ENCODE assay signal across 10 cellular contexts in the genomic region with DNA sequence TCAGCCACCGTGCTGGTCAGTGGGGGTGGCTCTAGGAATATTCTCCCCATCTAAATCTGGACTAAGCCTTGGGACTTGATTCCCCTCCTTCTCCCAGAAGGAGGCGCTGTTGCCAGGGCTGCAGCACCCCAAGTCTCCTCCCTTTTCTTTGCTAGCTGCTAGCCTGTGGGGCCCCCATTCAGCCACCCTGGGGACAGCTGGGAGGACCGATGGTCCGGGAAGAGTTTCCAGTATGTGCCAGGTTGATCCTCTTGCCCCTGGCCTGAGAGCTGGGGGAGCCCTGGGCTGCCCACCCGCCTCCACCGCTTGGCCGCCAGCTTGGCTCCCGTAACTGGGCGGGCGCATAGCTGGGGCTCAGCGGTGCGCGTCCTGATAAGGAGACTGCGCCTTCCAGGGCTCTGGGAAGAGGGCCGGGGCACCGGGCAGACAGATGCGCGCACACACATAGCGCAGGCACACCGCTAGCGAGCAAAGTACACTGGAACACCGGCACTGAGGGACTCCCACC. TPM values are rescaled to one million over a fixed set of nuclear protein-coding genes. Genes with fewer than 3 reads are reported as not detected.
A peak's percentile ranks its signal among the peaks of the same experiment; 100 is the strongest.
DNase-seq lines count a peak whose midpoint lies in the region; ATAC-seq and TF ChIP-seq lines count a peak whose summit lies in the region.
"Had no signal": no experiment of that assay in that cellular context is flagged by ENCODE, and none has a peak within 500 bp of the region (broad histone marks: within the 10 kb centered on the region; RNA-seq: fewer than 3 reads in every experiment).

No MANE protein-coding gene starts in this region.

- H3K4me1 ChIP-seq in HEK293 (ENCODE audit: control insufficient read depth, insufficient read depth, low read length) = peaks cover 32% of the 10 kb centered on the region
- peaks cover 0 to 64% (median 22%) of the 10 kb centered on the region in 4 donors for H3K4me1 ChIP-seq in tibial nerve

- WGBS in tibial nerve, 2 donors = 80 to 86% methylated on average over 16 to 22 of the region's 22 CpGs

- no peak for TF ChIP-seq CTCF in HEK293 (tag by site-specific recombination; IDR thresholded peaks at IDR 0.05)
- no peak for TF ChIP-seq CTCF in tibial nerve (IDR thresholded peaks at IDR 0.05)

- POLR2A ChIA-PET in HEK293 (lab: Yijun Ruan, JAX) = interaction anchor here (1.0 to 1.4 kb wide), 2 partner anchors 40 to 97 kb away, joined by 3 to 4 read pairs; no protein-coding TSS in a partner anchor

- H3K36me3 ChIP-seq in HEK293 (ENCODE audit: control insufficient read depth in 2 of 2, insufficient read depth in 1 of 2, low read length in 2 of 2) = peaks cover 0 to 52% of the 10 kb centered on the region in 2 experiments; a peak in 1 of 3 replicates
- H3K36me3 ChIP-seq in tibial nerve = peaks cover 0 to 5% (median 0%) of the 10 kb centered on the region in 3 donors

- peak; percentile 82 for DNase-seq in astrocyte of the hippocampus (ENCODE audit: low read depth, low spot score)
- DNase-seq in kidney tubule cell (ENCODE audit: low spot score) = peak; percentile 80
- no peak for DNase-seq in tibial nerve (ENCODE audit: low spot score in 2 of 2)
- DNase-seq in NCI-H1048 (lab: John Stamatoyannopoulos, UW) = no peak
- DNase-seq in NCI-H2081 (lab: John Stamatoyannopoulos, UW) = no peak
- DNase-seq: NCI-H2029 treated with DMSO at 0.1 percent for 48 hours had no signal

- TF ChIP-seq EP300 in tibial nerve (IDR thresholded peaks at IDR 0.05) = no peak

- H3K9me3 ChIP-seq in HEK293 (ENCODE audit: control insufficient read depth, insufficient read depth, low read depth, low read length) (no peaks in the 10 kb centered on the region), tibial nerve (no peaks in the 10 kb centered on the region)

- peak overlapping the region; percentile 57; the same call in 1 of the 2 replicates for H3K27ac ChIP-seq in HEK293 (ENCODE audit: extremely low read depth, low read depth, low read length)
- peak overlapping the region in 3 of 4 donors; percentile 32 to 69 (median 51) for H3K27ac ChIP-seq in tibial nerve

- CTCF ChIA-PET in HEK293 (lab: Yijun Ruan, JAX) = interaction anchor here (0.6 to 6.0 kb wide), 15 partner anchors 8 to 1002 kb away, joined by 3 to 63 read pairs (median 4); no protein-coding TSS in a partner anchor

- TF ChIP-seq POLR2A in tibial nerve (IDR thresholded peaks at IDR 0.05) = no peak

- no peak overlapping the region for H3K4me3 ChIP-seq in HEK293 (ENCODE audit: low read depth, low read length)
- peak overlapping the region in 1 of 4 donors; percentile 84 for H3K4me3 ChIP-seq in tibial nerve

- no peaks in the 10 kb centered on the region for H3K27me3 ChIP-seq in tibial nerve

- ATAC-seq in GM21825 (IDR thresholded peaks at IDR 0.05; ENCODE audit: unreplicated experiment) (no peak), HG02678 (IDR thresholded peaks at IDR 0.05; ENCODE audit: unreplicated experiment) (no peak)
- ATAC-seq: stimulated activated effector memory CD8-positive, alpha-beta T cell treated with anti-CD3 and anti-CD28 coated beads, Interleukin-12 subunit alpha, Interleukin-12 subunit beta, amount 100 ng/mL, for 72 hours had no signal

TF ChIP-seq in HEK293, 187 proteins besides CTCF, POLR2A, EP300 and RAD21 (continues in another document):
- no peak for TF ChIP-seq ZNF121 (tag by site-specific recombination; IDR thresholded peaks at IDR 0.05)
- no peak for TF ChIP-seq ZNF155 (tag by site-specific recombination; IDR thresholded peaks at IDR 0.05)
- no peak for TF ChIP-seq ZNF211 (tag by site-specific recombination; IDR thresholded peaks at IDR 0.05; ENCODE audit: low read depth)
- no peak for TF ChIP-seq ZBTB17 (tag by site-specific recombination; IDR thresholded peaks at IDR 0.05)
- no peak for TF ChIP-seq ZNF157 (tag by site-specific recombination; IDR thresholded peaks at IDR 0.05)
- TF ChIP-seq ZNF324 (tag by site-specific recombination; IDR thresholded peaks at IDR 0.05) = no peak
- TF ChIP-seq ZFP69B (tag by site-specific recombination; IDR thresholded peaks at IDR 0.05) = no peak
- TF ChIP-seq HOXD13 (CRISPR knock-in tag; IDR thresholded peaks at IDR 0.05; ENCODE audit: borderline replicate concordance) = no peak
- no peak for TF ChIP-seq ZNF24 (tag by site-specific recombination; IDR thresholded peaks at IDR 0.05)
- TF ChIP-seq ZNF747 (tag by site-specific recombination; IDR thresholded peaks at IDR 0.05) = no peak
- TF ChIP-seq ZNF639 (tag by site-specific recombination; IDR thresholded peaks at IDR 0.05) = no peak
- TF ChIP-seq, protein P1, sequence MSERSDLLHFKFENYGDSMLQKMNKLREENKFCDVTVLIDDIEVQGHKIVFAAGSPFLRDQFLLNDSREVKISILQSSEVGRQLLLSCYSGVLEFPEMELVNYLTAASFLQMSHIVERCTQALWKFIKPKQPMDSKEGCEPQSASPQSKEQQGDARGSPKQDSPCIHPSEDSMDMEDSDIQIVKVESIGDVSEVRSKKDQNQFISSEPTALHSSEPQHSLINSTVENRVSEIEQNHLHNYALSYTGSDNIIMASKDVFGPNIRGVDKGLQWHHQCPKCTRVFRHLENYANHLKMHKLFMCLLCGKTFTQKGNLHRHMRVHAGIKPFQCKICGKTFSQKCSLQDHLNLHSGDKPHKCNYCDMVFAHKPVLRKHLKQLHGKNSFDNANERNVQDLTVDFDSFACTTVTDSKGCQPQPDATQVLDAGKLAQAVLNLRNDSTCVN (tag by site-specific recombination; optimal IDR thresholded peaks at IDR 0.05) = peak; percentile 3
- no peak for TF ChIP-seq ZNF501 (tag by site-specific recombination; IDR thresholded peaks at IDR 0.05)
- no peak for TF ChIP-seq ZNF18 (tag by site-specific recombination; IDR thresholded peaks at IDR 0.05)
- TF ChIP-seq ZNF132 (tag by site-specific recombination; IDR thresholded peaks at IDR 0.05; ENCODE audit: borderline replicate concordance) = no peak
- peak; percentile 67; the same call in 1 of the 2 replicates for TF ChIP-seq ZNF223 (tag by site-specific recombination; IDR thresholded peaks at IDR 0.05)
- peak; percentile 77 for TF ChIP-seq ZNF580 (tag by site-specific recombination; IDR thresholded peaks at IDR 0.05)
- no peak for TF ChIP-seq ZNF148 (tag by site-specific recombination; IDR thresholded peaks at IDR 0.05; ENCODE audit: borderline replicate concordance)

RNA-seq across cellular contexts. Expression of gene SMAD6, which starts 4.2 kb away (rescaled TPM):
- 10 to 100 TPM; 41.9 to 57.2 (median 48.6) TPM for total RNA-seq in tibial nerve

Comparison
In these comparisons a context has a peak if more than half of its experiments do, and no peak if none do; other contexts are left out.
1. DNase-seq: peak in astrocyte of the hippocampus (single experiment) and kidney tubule cell (single experiment); none in tibial nerve (0 of 2), NCI-H1048 (single experiment) and NCI-H2081 (0 of 2).